In genomic region chr10:103188853-103189252, GRCh38 we compare ENCODE assay signal across 1 cellular context.
TF ChIP-seq lines count a peak whose summit lies in the region.

No MANE protein-coding gene starts in this region.

TF ChIP-seq in IMR-90, 13 proteins besides CTCF, POLR2A, EP300 and RAD21 (continued from another document):
- no peak for TF ChIP-seq ELK1 (IDR thresholded peaks at IDR 0.05; ENCODE audit: borderline replicate concordance, low read depth, low read length)
